In the genomic region with DNA sequence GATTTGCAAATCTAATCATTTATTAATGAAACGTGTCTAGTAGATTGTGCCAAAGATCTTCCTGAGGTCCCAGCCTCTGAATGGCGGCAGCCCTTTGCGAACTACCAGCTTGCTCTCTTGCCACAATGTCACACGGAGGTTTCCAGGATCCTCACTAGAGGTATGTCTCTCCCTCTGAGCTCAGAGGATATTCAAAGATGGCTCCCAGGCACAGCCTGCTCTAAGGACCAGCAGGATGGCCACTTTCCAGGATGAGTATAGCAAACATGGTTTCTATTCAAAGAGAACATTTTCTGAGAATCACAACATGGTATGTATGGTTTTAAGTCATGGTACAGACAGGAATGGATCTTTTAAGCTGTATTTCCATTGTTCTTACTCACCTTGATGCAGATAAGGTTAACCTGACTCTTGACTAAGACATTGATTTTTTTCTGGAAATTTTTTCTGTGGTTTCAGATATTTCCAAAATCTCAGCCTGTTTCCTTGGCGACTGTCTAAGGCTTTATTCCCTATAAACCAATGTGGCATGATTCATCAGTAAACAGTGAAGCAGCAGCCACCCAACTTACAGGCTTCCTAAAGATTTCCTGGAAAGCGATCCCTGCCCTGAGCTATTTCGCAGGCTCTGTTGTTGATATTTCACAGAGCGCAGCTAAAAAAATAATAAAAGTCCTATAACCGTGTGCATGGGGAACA, we compare ENCODE assay signal across 1 cellular context.
TF ChIP-seq lines count a peak whose summit lies in the region.

No MANE protein-coding gene starts in this region.

TF ChIP-seq in HEK293T, 16 proteins besides CTCF, POLR2A, EP300 and RAD21 (continued from another document):
- TF ChIP-seq LEF1 (IDR thresholded peaks at IDR 0.05; ENCODE audit: borderline replicate concordance) (no peak), HDGF (IDR thresholded peaks at IDR 0.05; ENCODE audit: borderline replicate concordance) (no peak), BHLHE40 (IDR thresholded peaks at IDR 0.05; ENCODE audit: borderline replicate concordance) (no peak), SUZ12 (IDR thresholded peaks at IDR 0.05) (no peak), ELF4 (IDR thresholded peaks at IDR 0.05) (no peak), SP1 (IDR thresholded peaks at IDR 0.05) (no peak), FOXA1 (IDR thresholded peaks at IDR 0.05) (no peak)
TF ChIP-seq in HEK293T: peak in this region for 0.
